ENCODE assay signal across 10 cellular contexts in the genomic region with DNA sequence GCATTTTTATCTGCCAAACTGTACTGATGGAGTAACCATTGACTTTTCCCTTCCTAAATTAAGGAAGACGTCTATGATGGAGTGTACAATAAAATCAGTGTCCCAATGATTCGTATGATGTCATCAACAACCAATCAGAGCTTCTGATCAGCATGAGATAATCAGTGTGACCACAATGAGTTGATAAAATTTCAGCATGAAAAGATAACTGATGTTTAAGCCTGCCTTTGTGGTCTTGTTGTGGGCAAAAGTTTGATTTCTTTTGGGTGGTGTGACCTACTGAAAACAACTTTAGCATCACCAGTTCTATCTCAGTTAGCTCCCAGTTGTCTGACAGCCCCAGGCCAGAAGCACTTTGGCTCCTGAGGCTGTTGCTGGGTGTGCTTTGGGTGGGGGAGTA. TPM values are rescaled to one million over a fixed set of nuclear protein-coding genes. Genes with fewer than 3 reads are reported as not detected.
A peak's percentile ranks its signal among the peaks of the same experiment; 100 is the strongest.
DNase-seq lines count a peak whose midpoint lies in the region; TF ChIP-seq lines count a peak whose summit lies in the region.
"Had no signal": no experiment of that assay in that cellular context is flagged by ENCODE, and none has a peak within 500 bp of the region (broad histone marks: within the 10 kb centered on the region; RNA-seq: fewer than 3 reads in every experiment).

No MANE protein-coding gene starts in this region.

- peak overlapping the region; percentile 26 for H3K4me3 Mint-ChIP-seq in activated naive CD4-positive, alpha-beta T cell treated with anti-CD3 and anti-CD28 coated beads, Interleukin-2, amount 10 ng/mL, durations not matched to agents 7 days and 5 days
- no peak overlapping the region for H3K4me3 Mint-ChIP-seq in activated CD4-positive, alpha-beta memory T cell treated with anti-CD3 and anti-CD28 coated beads for 36 hours
- no peak overlapping the region for H3K4me3 Mint-ChIP-seq in type B pancreatic cell

- intact Hi-C loops in activated CD4-positive, alpha-beta memory T cell treated with anti-CD3 and anti-CD28 coated beads for 36 hours (cut with micrococcal nuclease), result loop anchor here (10.0 kb wide), 1 partner anchor 427 kb away; no protein-coding TSS in a partner anchor

- H3K36me3 ChIP-seq in fibroblast of lung (ENCODE audit: control insufficient read depth, insufficient read depth, low read length), result peaks cover 22% of the 10 kb centered on the region

- H3K4me3 ChIP-seq in fibroblast of lung (replicated peaks in 1 of 4; ENCODE audit: control extremely low read depth in 1 of 4, insufficient read depth in 1 of 4, low read depth in 3 of 4, low read length in 4 of 4), result no peak overlapping the region

- no peak overlapping the region for H3K9ac ChIP-seq in fibroblast of lung (ENCODE audit: insufficient read depth, low read length)

- peak overlapping the region; percentile 67 for H3K27ac ChIP-seq in fibroblast of lung (ENCODE audit: insufficient read depth, low read length)

- CTCF ChIA-PET in activated naive CD4-positive, alpha-beta T cell treated with anti-CD3 and anti-CD28 coated beads, Interleukin-2, amount 10 ng/mL, durations not matched to agents 7 days and 5 days (lab: Charles Lee), result interaction anchor here (1.2 to 2.5 kb wide), 5 partner anchors 10 to 138 kb away, joined by 3 to 9 read pairs (median 7); no protein-coding TSS in a partner anchor
- CTCF ChIA-PET in activated CD4-positive, alpha-beta memory T cell treated with anti-CD3 and anti-CD28 coated beads for 36 hours (lab: Charles Lee), result interaction anchor here (0.6 to 9.2 kb wide), 6 partner anchors 11 to 139 kb away, joined by 3 to 67 read pairs (median 4); a partner anchor contains a TSS

- no peak overlapping the region for H2AFZ ChIP-seq in fibroblast of lung (ENCODE audit: low read length)

- no peak for DNase-seq in activated naive CD4-positive, alpha-beta T cell treated with anti-CD3 and anti-CD28 coated beads, Interleukin-2, amount 10 ng/mL, durations not matched to agents 7 days and 5 days
- no peak for DNase-seq in activated naive CD4-positive, alpha-beta T cell treated with Interleukin-2 at 50 U/mL for 16 hours
- no peak for DNase-seq in activated CD4-positive, alpha-beta memory T cell treated with anti-CD3 and anti-CD28 coated beads for 36 hours
- DNase-seq in fibroblast of lung (ENCODE audit: low read depth in 2 of 2), result peak in 1 of 2 donors; percentile 51
- no peak for DNase-seq in type B pancreatic cell (ENCODE audit: extremely low spot score, unreplicated experiment)
- no peak for DNase-seq in GF-D8 (lab: John Stamatoyannopoulos, UW)
- no peak for DNase-seq in dedifferentiated amniotic fluid mesenchymal stem cell (ENCODE audit: extremely low spot score)
- DNase-seq in KBM-7, result no peak
- DNase-seq: NCI-H1105 treated with DMSO at 0.1 percent for 48 hours, NCI-H510A treated with DMSO at 0.1 percent for 48 hours had no signal

- no peak overlapping the region for H3K4me2 ChIP-seq in fibroblast of lung (ENCODE audit: extremely low read depth, insufficient read depth, low read length)

- no peaks in the 10 kb centered on the region for H3K9me3 Mint-ChIP-seq in activated naive CD4-positive, alpha-beta T cell treated with anti-CD3 and anti-CD28 coated beads, Interleukin-2, amount 10 ng/mL, durations not matched to agents 7 days and 5 days
- H3K9me3 Mint-ChIP-seq in activated CD4-positive, alpha-beta memory T cell treated with anti-CD3 and anti-CD28 coated beads for 36 hours, result no peaks in the 10 kb centered on the region
- no peaks in the 10 kb centered on the region for H3K9me3 Mint-ChIP-seq in type B pancreatic cell

- peak overlapping the region; percentile 60 for H3K27ac Mint-ChIP-seq in activated naive CD4-positive, alpha-beta T cell treated with anti-CD3 and anti-CD28 coated beads, Interleukin-2, amount 10 ng/mL, durations not matched to agents 7 days and 5 days
- peak overlapping the region; percentile 53 for H3K27ac Mint-ChIP-seq in activated CD4-positive, alpha-beta memory T cell treated with anti-CD3 and anti-CD28 coated beads for 36 hours
- H3K27ac Mint-ChIP-seq in type B pancreatic cell, result peak overlapping the region; percentile 31

- no peaks in the 10 kb centered on the region for H4K20me1 ChIP-seq in fibroblast of lung (ENCODE audit: control insufficient read depth, extremely low read depth, insufficient read depth, low read length)

- peaks cover 27% of the 10 kb centered on the region for H3K79me2 ChIP-seq in fibroblast of lung (ENCODE audit: control insufficient read depth, insufficient read depth, low read length)

- no peak for TF ChIP-seq CTCF in fibroblast of lung (conservative IDR thresholded peaks at IDR 0.05 in 1 of 2, IDR thresholded peaks at IDR 0.05 in 1 of 2; ENCODE audit: low read depth in 1 of 2, low read length in 2 of 2)
- no peak for TF ChIP-seq CTCF in type B pancreatic cell (conservative IDR thresholded peaks at IDR 0.05)

- H3K27me3 Mint-ChIP-seq in activated naive CD4-positive, alpha-beta T cell treated with anti-CD3 and anti-CD28 coated beads, Interleukin-2, amount 10 ng/mL, durations not matched to agents 7 days and 5 days, result no peaks in the 10 kb centered on the region
- H3K27me3 Mint-ChIP-seq in activated CD4-positive, alpha-beta memory T cell treated with anti-CD3 and anti-CD28 coated beads for 36 hours, result no peaks in the 10 kb centered on the region
- no peaks in the 10 kb centered on the region for H3K27me3 Mint-ChIP-seq in type B pancreatic cell

- peaks cover 6% of the 10 kb centered on the region for H3K4me1 ChIP-seq in fibroblast of lung (ENCODE audit: control insufficient read depth, extremely low read depth, insufficient read depth, low read length)

- H3K9me3 ChIP-seq in fibroblast of lung (ENCODE audit: control insufficient read depth, insufficient read depth, low read depth, low read length), result no peaks in the 10 kb centered on the region

- in situ Hi-C loops in KBM-7 (cut with MboI; ENCODE audit: low pct_unique_long_range_greater_than_20kb, low sequenced_read_pairs), result no loop called here

- POLR2A ChIA-PET in activated CD4-positive, alpha-beta memory T cell treated with anti-CD3 and anti-CD28 coated beads for 36 hours (lab: Charles Lee), result interaction anchor here (0.8 to 1.4 kb wide), 2 partner anchors 11 to 12 kb away, joined by 3 to 4 read pairs; no protein-coding TSS in a partner anchor

- H3K4me1 Mint-ChIP-seq in activated naive CD4-positive, alpha-beta T cell treated with anti-CD3 and anti-CD28 coated beads, Interleukin-2, amount 10 ng/mL, durations not matched to agents 7 days and 5 days, result peaks cover 33% of the 10 kb centered on the region
- H3K4me1 Mint-ChIP-seq in activated CD4-positive, alpha-beta memory T cell treated with anti-CD3 and anti-CD28 coated beads for 36 hours (ENCODE audit: low read depth), result peaks cover 29% of the 10 kb centered on the region
- H3K4me1 Mint-ChIP-seq in type B pancreatic cell (ENCODE audit: unreplicated experiment), result peaks cover 8% of the 10 kb centered on the region

- H3K27me3 ChIP-seq in fibroblast of lung (ENCODE audit: control insufficient read depth, insufficient read depth, low read length), result no peaks in the 10 kb centered on the region

- H3K36me3 Mint-ChIP-seq in activated naive CD4-positive, alpha-beta T cell treated with anti-CD3 and anti-CD28 coated beads, Interleukin-2, amount 10 ng/mL, durations not matched to agents 7 days and 5 days, result peaks cover 35% of the 10 kb centered on the region
- peaks cover 30% of the 10 kb centered on the region for H3K36me3 Mint-ChIP-seq in activated CD4-positive, alpha-beta memory T cell treated with anti-CD3 and anti-CD28 coated beads for 36 hours
- peaks cover 16% of the 10 kb centered on the region for H3K36me3 Mint-ChIP-seq in type B pancreatic cell

RNA-seq across cellular contexts. Expression of a gene that starts 3.3 kb away (rescaled TPM):
- 10 to 100 TPM; 29.9 to 33.0 TPM for total RNA-seq in activated CD4-positive, alpha-beta memory T cell treated with anti-CD3 and anti-CD28 coated beads for 36 hours
- total RNA-seq in fibroblast of lung, result 6.7 and 9.9 TPM in 2 replicates
- polyA plus RNA-seq in fibroblast of lung, result 16.0 and 18.5 TPM in 2 replicates
- 20.7 and 25.8 TPM in 2 replicates for polyA plus RNA-seq in fibroblast of lung (2012)
- polyA minus RNA-seq in fibroblast of lung (ENCODE audit: low replicate concordance), result 67.9 and 99.2 TPM in 2 replicates
- 35.0 and 37.6 TPM in 2 replicates for total RNA-seq in type B pancreatic cell (ENCODE audit: low replicate concordance)

RNA-seq across cellular contexts. Expression of a gene that starts 25.8 kb away (rescaled TPM):
- 1 to 10 TPM; 9.4 to 9.5 TPM for total RNA-seq in activated CD4-positive, alpha-beta memory T cell treated with anti-CD3 and anti-CD28 coated beads for 36 hours
- 110 and 132 TPM in 2 replicates for total RNA-seq in fibroblast of lung
- 28.5 and 63.1 TPM in 2 replicates for polyA plus RNA-seq in fibroblast of lung
- 36.1 and 77.6 TPM in 2 replicates for polyA plus RNA-seq in fibroblast of lung (2012)
- polyA minus RNA-seq in fibroblast of lung (ENCODE audit: low replicate concordance), result 64.5 and 131 TPM in 2 replicates
- 40.7 and 96.5 TPM in 2 replicates for total RNA-seq in type B pancreatic cell (ENCODE audit: low replicate concordance)

RNA-seq across cellular contexts. Expression of a gene that starts 34.2 kb away (rescaled TPM):
- total RNA-seq in activated CD4-positive, alpha-beta memory T cell treated with anti-CD3 and anti-CD28 coated beads for 36 hours, result 10 to 100 TPM; 24.1 to 26.0 TPM
- 7.2 and 10.2 TPM in 2 replicates for total RNA-seq in fibroblast of lung
- 4.8 and 6.7 TPM in 2 replicates for polyA plus RNA-seq in fibroblast of lung
- 6.9 and 8.5 TPM in 2 replicates for polyA plus RNA-seq in fibroblast of lung (2012)
- polyA minus RNA-seq in fibroblast of lung (ENCODE audit: low replicate concordance), result 24.7 and 35.4 TPM in 2 replicates
- total RNA-seq in type B pancreatic cell (ENCODE audit: low replicate concordance), result 19.9 and 23.6 TPM in 2 replicates

RNA-seq across cellular contexts. Expression of a gene that starts 46.6 kb away (rescaled TPM):
- total RNA-seq in activated CD4-positive, alpha-beta memory T cell treated with anti-CD3 and anti-CD28 coated beads for 36 hours, result 10 to 100 TPM; 49.8 to 54.8 TPM
- 104 and 116 TPM in 2 replicates for total RNA-seq in fibroblast of lung
- polyA plus RNA-seq in fibroblast of lung, result 364 and 413 TPM in 2 replicates
- polyA plus RNA-seq in fibroblast of lung (2012), result 279 and 286 TPM in 2 replicates
- 302 and 333 TPM in 2 replicates for polyA minus RNA-seq in fibroblast of lung (ENCODE audit: low replicate concordance)
- total RNA-seq in type B pancreatic cell (ENCODE audit: low replicate concordance), result 142 and 174 TPM in 2 replicates

RNA-seq across cellular contexts. Expression of a gene that starts 46.8 kb away (rescaled TPM):
- 1 to 10 TPM; 2.3 to 2.5 TPM for total RNA-seq in activated CD4-positive, alpha-beta memory T cell treated with anti-CD3 and anti-CD28 coated beads for 36 hours
- 7.1 and 8.0 TPM in 2 replicates for total RNA-seq in fibroblast of lung
- polyA plus RNA-seq in fibroblast of lung, result 0.75 and 0.77 TPM in 2 replicates
- polyA plus RNA-seq in fibroblast of lung (2012), result 2.0 and 2.1 TPM in 2 replicates
- polyA minus RNA-seq in fibroblast of lung (ENCODE audit: low replicate concordance), result 0.31 TPM in 1 of 2 replicates, not detected in the other
- total RNA-seq in type B pancreatic cell (ENCODE audit: low replicate concordance), result 6.4 TPM in 2 replicates
